ENCODE assay signal across 20 cellular contexts in the genomic region with DNA sequence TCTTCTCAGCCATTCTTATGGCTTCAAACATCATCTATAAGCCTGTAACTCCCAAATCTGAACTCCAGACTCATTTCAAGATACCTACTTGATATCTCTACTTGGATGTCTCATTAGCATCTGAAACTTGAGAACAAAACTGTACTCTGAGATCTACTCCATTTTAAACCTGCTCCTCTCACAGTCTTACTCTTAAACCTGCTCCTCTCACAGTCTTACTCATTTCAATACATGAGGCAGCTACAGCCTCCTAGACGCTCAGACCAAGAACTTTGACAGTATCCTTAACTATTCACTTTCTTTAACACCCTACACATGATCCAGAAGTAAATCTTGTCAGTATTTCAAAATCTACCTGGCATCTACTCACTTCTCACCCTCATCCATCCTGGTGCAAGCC. TPM values are rescaled to one million over a fixed set of nuclear protein-coding genes. Genes with fewer than 3 reads are reported as not detected.
A peak's percentile ranks its signal among the peaks of the same experiment; 100 is the strongest.
DNase-seq lines count a peak whose midpoint lies in the region; ATAC-seq, FAIRE-seq and TF ChIP-seq lines count a peak whose summit lies in the region.
"Had no signal": no experiment of that assay in that cellular context is flagged by ENCODE, and none has a peak within 500 bp of the region (broad histone marks: within the 10 kb centered on the region; RNA-seq: fewer than 3 reads in every experiment).

No MANE protein-coding gene starts in this region.

- no peaks in the 10 kb centered on the region for H3K4me1 Mint-ChIP-seq in activated naive CD8-positive, alpha-beta T cell treated with anti-CD3 and anti-CD28 coated beads, Interleukin-2, amount 50 U/mL, for 24 hours
- H3K4me1 Mint-ChIP-seq: CD8-positive, alpha-beta memory T cell had no signal

- peaks cover 32% of the 10 kb centered on the region for H3K27me3 Mint-ChIP-seq in activated naive CD8-positive, alpha-beta T cell treated with anti-CD3 and anti-CD28 coated beads, Interleukin-2, amount 50 U/mL, for 24 hours

- TF ChIP-seq POLR2A in GM12892 (IDR thresholded peaks at IDR 0.05; ENCODE audit: low read depth, low read length) = no peak

- FAIRE-seq in GM12892 (lab: Jason Lieb, UNC) = no peak
- FAIRE-seq: HepG2 had no signal

- no peak overlapping the region for H3K4me3 ChIP-seq in GM12865 (ENCODE audit: low read depth, low read length)
- H3K4me3 ChIP-seq: mucosa of descending colon, right lobe of liver, SK-N-MC had no signal

- H3K9me3 Mint-ChIP-seq in activated naive CD8-positive, alpha-beta T cell treated with anti-CD3 and anti-CD28 coated beads, Interleukin-2, amount 50 U/mL, for 24 hours = no peaks in the 10 kb centered on the region
- H3K9me3 Mint-ChIP-seq: CD8-positive, alpha-beta memory T cell had no signal

- TF ChIP-seq CTCF in GM12865 (IDR thresholded peaks at IDR 0.05; ENCODE audit: insufficient read depth, low read depth, low read length, missing control alignments) = no peak

- DNase-seq in GM12865 (ENCODE audit: low read depth) (peak; percentile 13), iPS-NIHi11 (ENCODE audit: low spot score) (no peak), GM12892 (ENCODE audit: insufficient read length) (no peak), amygdala (lab: John Stamatoyannopoulos, UW) (no peak)
- DNase-seq in activated naive CD8-positive, alpha-beta T cell treated with anti-CD3 and anti-CD28 coated beads, Interleukin-2, amount 50 U/mL, for 24 hours = no peak
- DNase-seq: activated CD4-positive, alpha-beta T cell treated with anti-CD3 and anti-CD28 coated beads, Interleukin-2, amount 50 U/mL, for 1 hour; amniotic stem cell; CD8-positive, alpha-beta memory T cell; DND-41; foreskin fibroblast; NCI-H2081; NCI-H510A treated with DMSO at 0.1 percent for 48 hours; right lobe of liver had no signal

- no peaks in the 10 kb centered on the region for H3K36me3 Mint-ChIP-seq in activated naive CD8-positive, alpha-beta T cell treated with anti-CD3 and anti-CD28 coated beads, Interleukin-2, amount 50 U/mL, for 24 hours (ENCODE audit: low read depth)

- ATAC-seq in GM19351 (IDR thresholded peaks at IDR 0.05; ENCODE audit: unreplicated experiment) = peak; percentile 84
- ATAC-seq in HG02938 (IDR thresholded peaks at IDR 0.05; ENCODE audit: unreplicated experiment) = peak; percentile 65
- ATAC-seq in activated naive CD8-positive, alpha-beta T cell treated with anti-CD3 and anti-CD28 coated beads, Interleukin-2, amount 50 U/mL, for 24 hours = peak; percentile 85
- ATAC-seq in GM21367 (IDR thresholded peaks at IDR 0.05; ENCODE audit: unreplicated experiment) = no peak
- ATAC-seq: HepG2, left lobe of liver had no signal

- H3K27ac Mint-ChIP-seq in activated naive CD8-positive, alpha-beta T cell treated with anti-CD3 and anti-CD28 coated beads, Interleukin-2, amount 50 U/mL, for 24 hours = no peak overlapping the region
- H3K27ac Mint-ChIP-seq: CD8-positive, alpha-beta memory T cell had no signal

- no peak overlapping the region for H3K4me3 Mint-ChIP-seq in activated naive CD8-positive, alpha-beta T cell treated with anti-CD3 and anti-CD28 coated beads, Interleukin-2, amount 50 U/mL, for 24 hours
- H3K4me3 Mint-ChIP-seq: CD8-positive, alpha-beta memory T cell had no signal

RNA-seq across cellular contexts. Expression of a gene that starts 54.3 kb away (rescaled TPM):
- polyA plus RNA-seq in GM12892 (2012; ENCODE audit: missing spikeins) = not detected
- polyA plus RNA-seq: CD8-positive, alpha-beta memory T cell; HepG2 had no signal

RNA-seq across cellular contexts. Expression of a gene that starts 55.5 kb away (rescaled TPM):
- 7.6 TPM for polyA plus RNA-seq in GM12892 (2012; ENCODE audit: missing spikeins)
